8 cellular contexts compared by ENCODE assay signal in the genomic region with DNA sequence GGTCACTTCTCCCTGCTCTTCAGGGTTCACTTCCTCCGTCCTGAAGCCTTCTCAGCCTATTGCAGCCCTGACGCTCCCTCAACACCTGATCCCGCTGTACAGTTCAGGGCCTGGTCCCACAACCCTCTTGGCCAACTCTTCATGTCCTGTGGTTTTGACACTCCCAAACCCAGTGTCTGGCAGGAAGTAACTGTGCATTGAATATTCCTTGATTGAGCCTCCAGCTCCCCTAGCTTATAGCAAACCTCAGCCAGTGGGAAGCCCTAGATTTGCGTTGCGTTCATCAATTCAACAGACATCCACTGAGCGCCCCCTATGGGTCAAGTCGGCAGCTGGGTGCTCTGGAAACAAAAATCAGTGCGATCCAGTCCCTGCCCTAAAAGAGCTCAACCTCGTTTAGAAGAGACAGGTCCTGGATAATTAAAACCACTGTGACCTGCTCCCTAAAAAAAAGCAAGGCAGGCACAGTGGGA. TPM values are rescaled to one million over a fixed set of nuclear protein-coding genes. Genes with fewer than 3 reads are reported as not detected.
DNase-seq lines count a peak whose midpoint lies in the region; ATAC-seq and TF ChIP-seq lines count a peak whose summit lies in the region.

No MANE protein-coding gene starts in this region.

- no peaks in the 10 kb centered on the region for H3K9me2 ChIP-seq in Karpas-422 (replicated peaks; ENCODE audit: insufficient read depth, low read length)

- H3K27ac ChIP-seq in Karpas-422 (ENCODE audit: low read length) = no peak overlapping the region

- H3K9me3 Mint-ChIP-seq in mesothelial cell of epicardium = no peaks in the 10 kb centered on the region
- H3K9me3 Mint-ChIP-seq in stimulated activated naive CD8-positive, alpha-beta T cell treated with anti-CD3 and anti-CD28 coated beads, Interleukin-15, amount 100 ng/mL, for 72 hours = no peaks in the 10 kb centered on the region

- no peaks in the 10 kb centered on the region for H3K79me2 ChIP-seq in Karpas-422 (ENCODE audit: low read length)

- peaks cover 35% of the 10 kb centered on the region for H3K36me3 Mint-ChIP-seq in mesothelial cell of epicardium

- peak; percentile 88 for TF ChIP-seq CTCF in epithelial cell of proximal tubule (conservative IDR thresholded peaks at IDR 0.05; ENCODE audit: low read depth, low read length)
- TF ChIP-seq CTCF in mesothelial cell of epicardium (IDR thresholded peaks at IDR 0.05; ENCODE audit: unreplicated experiment) = peak; percentile 77

- no peaks in the 10 kb centered on the region for H4K20me1 ChIP-seq in Karpas-422 (ENCODE audit: insufficient read depth, low read depth, low read length)

- peak overlapping the region; percentile 14 for H3K27ac Mint-ChIP-seq in mesothelial cell of epicardium
- H3K27ac Mint-ChIP-seq in stimulated activated naive CD8-positive, alpha-beta T cell treated with anti-CD3 and anti-CD28 coated beads, Interleukin-15, amount 100 ng/mL, for 72 hours = no peak overlapping the region

- peaks cover 11% of the 10 kb centered on the region for H3K36me3 ChIP-seq in Karpas-422 (ENCODE audit: insufficient read depth, low read length)

- no peak overlapping the region for H3K4me3 Mint-ChIP-seq in mesothelial cell of epicardium
- no peak overlapping the region for H3K4me3 Mint-ChIP-seq in stimulated activated naive CD8-positive, alpha-beta T cell treated with anti-CD3 and anti-CD28 coated beads, Interleukin-15, amount 100 ng/mL, for 72 hours

- H3K4me1 ChIP-seq in Karpas-422 (ENCODE audit: low read length) = no peaks in the 10 kb centered on the region

- H3K4me3 ChIP-seq in Karpas-422 (ENCODE audit: low read length) = no peak overlapping the region
- no peak overlapping the region for H3K4me3 ChIP-seq in epithelial cell of proximal tubule (ENCODE audit: low read depth, low read length)

- no peak overlapping the region for H3K4me2 ChIP-seq in Karpas-422 (ENCODE audit: low read depth, low read length, poor library complexity, severe bottlenecking)

- no peak overlapping the region for H2AFZ ChIP-seq in Karpas-422 (ENCODE audit: low read length)

- no peaks in the 10 kb centered on the region for H3K27me3 Mint-ChIP-seq in mesothelial cell of epicardium (ENCODE audit: low read depth)
- no peaks in the 10 kb centered on the region for H3K27me3 Mint-ChIP-seq in stimulated activated naive CD8-positive, alpha-beta T cell treated with anti-CD3 and anti-CD28 coated beads, Interleukin-15, amount 100 ng/mL, for 72 hours

- H3K27me3 ChIP-seq in Karpas-422 (ENCODE audit: low read length) = no peaks in the 10 kb centered on the region

- ATAC-seq in stimulated activated naive CD8-positive, alpha-beta T cell treated with anti-CD3 and anti-CD28 coated beads, Interleukin-15, amount 100 ng/mL, for 72 hours = no peak
- ATAC-seq in HG03175 (IDR thresholded peaks at IDR 0.05; ENCODE audit: unreplicated experiment) = no peak

- no peak overlapping the region for H3K9ac ChIP-seq in Karpas-422 (ENCODE audit: low read length)

- DNase-seq in ELF-1 (ENCODE audit: low read depth, low spot score) (peak; percentile 84), Karpas-422 (peak; percentile 79), epithelial cell of proximal tubule (ENCODE audit: low read depth) (no peak), mesothelial cell of epicardium (ENCODE audit: low spot score in 2 of 2, unreplicated experiment in 2 of 2) (peak in 1 of 2 experiments; percentile 76), NCI-H524 treated with DMSO at 0.1 percent for 48 hours (lab: John Stamatoyannopoulos, UW) (no peak)
- DNase-seq in activated CD4-positive, alpha-beta T cell treated with anti-CD3 and anti-CD28 coated beads, Interleukin-2, amount 50 U/mL, for 48 hours = peak; percentile 65 to 73
- DNase-seq in stimulated activated naive CD8-positive, alpha-beta T cell treated with anti-CD3 and anti-CD28 coated beads, Interleukin-15, amount 100 ng/mL, for 72 hours = peak; percentile 37 to 44

- no peaks in the 10 kb centered on the region for H3K9me3 ChIP-seq in Karpas-422 (ENCODE audit: low read length)

- H3K4me1 Mint-ChIP-seq in mesothelial cell of epicardium = peaks cover 4% of the 10 kb centered on the region
- peaks cover 12% of the 10 kb centered on the region for H3K4me1 Mint-ChIP-seq in stimulated activated naive CD8-positive, alpha-beta T cell treated with anti-CD3 and anti-CD28 coated beads, Interleukin-15, amount 100 ng/mL, for 72 hours

RNA-seq across cellular contexts. Expression of gene UBAP1L, which starts 13.5 kb away (rescaled TPM):
- total RNA-seq in Karpas-422 (2014; rRNA removed; shearing (Covaris generic); ENCODE audit: low replicate concordance) = 6.5 and 6.8 TPM in 2 replicates
- total RNA-seq in epithelial cell of proximal tubule = 0.07 and 0.23 TPM in 2 replicates
- 10.7 to 11.6 TPM (median 10.9 TPM) in 3 replicates for total RNA-seq in mesothelial cell of epicardium

RNA-seq across cellular contexts. Expression of gene KBTBD13, which starts 24.9 kb away (rescaled TPM):
- not detected in 2 replicates for total RNA-seq in Karpas-422 (2014; rRNA removed; shearing (Covaris generic); ENCODE audit: low replicate concordance)
- total RNA-seq in epithelial cell of proximal tubule (not detected in 2 replicates), mesothelial cell of epicardium (0.09 to 0.11 TPM in 2 of 3 replicates, not detected in the other)

RNA-seq across cellular contexts. Expression of gene PDCD7, which starts 32.2 kb away (rescaled TPM):
- total RNA-seq in Karpas-422 (2014; rRNA removed; shearing (Covaris generic); ENCODE audit: low replicate concordance) = 20.5 and 23.4 TPM in 2 replicates
- total RNA-seq in epithelial cell of proximal tubule (24.6 and 26.3 TPM in 2 replicates), mesothelial cell of epicardium (29.9 to 34.5 TPM (median 32.7 TPM) in 3 replicates)

RNA-seq across cellular contexts. Expression of gene RASL12, which starts 33.7 kb away (rescaled TPM):
- total RNA-seq in Karpas-422 (2014; rRNA removed; shearing (Covaris generic); ENCODE audit: low replicate concordance) = not detected in 2 replicates
- total RNA-seq in epithelial cell of proximal tubule = not detected in 2 replicates
- 11.7 to 14.0 TPM (median 12.0 TPM) in 3 replicates for total RNA-seq in mesothelial cell of epicardium

RNA-seq across cellular contexts. Expression of gene SLC51B, which starts 56.3 kb away (rescaled TPM):
- total RNA-seq in Karpas-422 (2014; rRNA removed; shearing (Covaris generic); ENCODE audit: low replicate concordance) = not detected in 2 replicates
- total RNA-seq in epithelial cell of proximal tubule = not detected in 2 replicates
- not detected in 3 replicates for total RNA-seq in mesothelial cell of epicardium

Comparison
In these comparisons a context has a peak if more than half of its experiments do, and no peak if none do; other contexts are left out.
1. DNase-seq: peak in ELF-1 (single experiment), Karpas-422 (single experiment), activated CD4-positive, alpha-beta T cell treated with anti-CD3 and anti-CD28 coated beads, Interleukin-2, amount 50 U/mL, for 48 hours (2 of 2) and stimulated activated naive CD8-positive, alpha-beta T cell treated with anti-CD3 and anti-CD28 coated beads, Interleukin-15, amount 100 ng/mL, for 72 hours (2 of 2); none in epithelial cell of proximal tubule (single experiment) and NCI-H524 treated with DMSO at 0.1 percent for 48 hours (single experiment).